ENCODE assay signal across 18 cellular contexts in the genomic region with DNA sequence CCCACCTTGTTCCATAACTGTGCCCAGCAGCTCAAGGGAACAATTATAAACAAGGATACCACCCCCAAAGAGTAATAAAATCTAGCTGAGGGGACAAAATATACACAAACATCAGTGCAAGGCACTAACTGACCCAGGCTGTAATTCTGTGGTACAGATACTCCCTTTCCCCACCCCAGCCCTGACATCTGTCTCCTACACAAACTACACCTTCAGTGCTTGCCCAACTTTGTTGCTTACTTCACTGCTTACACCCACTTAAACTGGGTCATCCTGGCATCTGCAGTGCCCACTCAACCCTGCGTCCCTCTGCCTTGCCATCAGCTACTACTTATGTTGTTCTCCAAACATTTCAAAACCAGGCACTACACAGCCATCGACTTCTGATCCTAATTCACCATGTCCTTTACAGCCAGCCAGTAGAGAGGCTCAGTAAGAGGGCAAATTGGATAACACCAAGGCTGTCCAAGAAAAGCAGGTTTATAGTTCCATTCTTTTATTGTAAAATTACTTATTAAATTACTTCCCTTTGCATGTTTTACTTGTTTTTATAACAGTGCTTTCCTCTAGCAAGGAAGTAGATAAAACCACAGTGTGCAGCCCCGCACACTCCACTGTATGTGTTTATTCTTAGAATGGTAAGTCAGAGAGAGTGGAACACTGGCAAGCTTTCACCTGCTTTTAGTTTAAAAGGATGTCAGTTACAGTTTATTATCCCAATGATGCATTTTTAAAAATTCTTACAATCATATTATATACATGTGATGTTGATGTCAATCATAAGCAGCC.
DNase-seq lines count a peak whose midpoint lies in the region; ATAC-seq, FAIRE-seq and TF ChIP-seq lines count a peak whose summit lies in the region.
"Had no signal": no experiment of that assay in that cellular context is flagged by ENCODE, and none has a peak within 500 bp of the region (broad histone marks: within the 10 kb centered on the region; RNA-seq: fewer than 3 reads in every experiment).

No MANE protein-coding gene starts in this region.

- H3K4me3 Mint-ChIP-seq in T-cell (peak overlapping the region in 2 of 3 donors; percentile 43 to 51), astrocyte (ENCODE audit: unreplicated experiment) (no peak overlapping the region), progenitor cell of endocrine pancreas (ENCODE audit: low read depth) (no peak overlapping the region)
- peak overlapping the region; percentile 31 to 44 for H3K4me3 Mint-ChIP-seq in stimulated activated naive CD8-positive, alpha-beta T cell treated with anti-CD3 and anti-CD28 coated beads, Interleukin-15, amount 100 ng/mL, for 72 hours
- H3K4me3 Mint-ChIP-seq: B cell had no signal

- H3K79me2 ChIP-seq in astrocyte (ENCODE audit: insufficient read depth, low read length) = no peaks in the 10 kb centered on the region

- H3K4me3 ChIP-seq in astrocyte (ENCODE audit: insufficient read depth, low read depth, low read length) = no peak overlapping the region
- H3K4me3 ChIP-seq: body of pancreas, gastroesophageal sphincter, psoas muscle had no signal

- H2AFZ ChIP-seq in astrocyte (ENCODE audit: low read depth, low read length) = peak overlapping the region; percentile 16

- H4K20me1 ChIP-seq in astrocyte (ENCODE audit: insufficient read depth, low read length) = no peaks in the 10 kb centered on the region

- H3K27ac Mint-ChIP-seq in T-cell = peak overlapping the region; percentile 98 to 99
- H3K27ac Mint-ChIP-seq in astrocyte (ENCODE audit: unreplicated experiment) = no peak overlapping the region
- peak overlapping the region; percentile 87 to 92 for H3K27ac Mint-ChIP-seq in stimulated activated naive CD8-positive, alpha-beta T cell treated with anti-CD3 and anti-CD28 coated beads, Interleukin-15, amount 100 ng/mL, for 72 hours
- H3K27ac Mint-ChIP-seq in progenitor cell of endocrine pancreas = no peak overlapping the region
- H3K27ac Mint-ChIP-seq: B cell had no signal

- POLR2A ChIA-PET in T-cell (lab: Charles Lee) = interaction anchor here in 1 of 2 donors (0.7 kb wide), 1 partner anchor 11 kb away, joined by 3 read pairs; no protein-coding TSS in a partner anchor

- CTCF ChIA-PET in T-cell (lab: Charles Lee) = no interaction called here

- H3K9ac ChIP-seq in astrocyte (ENCODE audit: low read length) = no peak overlapping the region

- H3K9me3 Mint-ChIP-seq in T-cell = peaks cover 0 to 8% (median 7%) of the 10 kb centered on the region in 3 donors
- no peaks in the 10 kb centered on the region for H3K9me3 Mint-ChIP-seq in astrocyte (ENCODE audit: unreplicated experiment)
- no peaks in the 10 kb centered on the region for H3K9me3 Mint-ChIP-seq in stimulated activated naive CD8-positive, alpha-beta T cell treated with anti-CD3 and anti-CD28 coated beads, Interleukin-15, amount 100 ng/mL, for 72 hours
- H3K9me3 Mint-ChIP-seq in progenitor cell of endocrine pancreas (ENCODE audit: low read depth) = no peaks in the 10 kb centered on the region

- peak; percentile 79 to 86 (median 81) for ATAC-seq in T-cell (replicated peaks in 1 of 4)
- peak; percentile 73 for ATAC-seq in stimulated activated naive CD8-positive, alpha-beta T cell treated with anti-CD3 and anti-CD28 coated beads, Interleukin-15, amount 100 ng/mL, for 72 hours
- ATAC-seq: body of pancreas, gastroesophageal sphincter, HCT116, psoas muscle had no signal

- H3K4me1 ChIP-seq in astrocyte (ENCODE audit: insufficient read depth, low read length) = no peaks in the 10 kb centered on the region
- H3K4me1 ChIP-seq: body of pancreas, psoas muscle had no signal

- no peak overlapping the region for H3K27ac ChIP-seq in astrocyte (ENCODE audit: low read depth, low read length)
- no peak overlapping the region for H3K27ac ChIP-seq in caudate nucleus (ENCODE audit: low read depth, low read length)
- H3K27ac ChIP-seq: body of pancreas, gastroesophageal sphincter, psoas muscle had no signal

- no peaks in the 10 kb centered on the region for H3K27me3 ChIP-seq in astrocyte (ENCODE audit: insufficient read depth, low read length)
- H3K27me3 ChIP-seq: body of pancreas, gastroesophageal sphincter had no signal

- no peaks in the 10 kb centered on the region for H3K36me3 ChIP-seq in astrocyte (ENCODE audit: insufficient read depth, low read length)
- H3K36me3 ChIP-seq: gastroesophageal sphincter had no signal

- TF ChIP-seq CTCF in astrocyte (IDR thresholded peaks at IDR 0.05; ENCODE audit: insufficient read depth, low read depth, low read length) (no peak), progenitor cell of endocrine pancreas (IDR thresholded peaks at IDR 0.05; ENCODE audit: unreplicated experiment) (no peak)

- H3K27me3 Mint-ChIP-seq in T-cell (no peaks in the 10 kb centered on the region), astrocyte (ENCODE audit: low read depth, unreplicated experiment) (peaks cover 2% of the 10 kb centered on the region), progenitor cell of endocrine pancreas (no peaks in the 10 kb centered on the region)
- no peaks in the 10 kb centered on the region for H3K27me3 Mint-ChIP-seq in stimulated activated naive CD8-positive, alpha-beta T cell treated with anti-CD3 and anti-CD28 coated beads, Interleukin-15, amount 100 ng/mL, for 72 hours
- H3K27me3 Mint-ChIP-seq: B cell had no signal

- FAIRE-seq in astrocyte (lab: Jason Lieb, UNC) = no peak
- FAIRE-seq: HTR-8/SVneo had no signal

- H3K36me3 Mint-ChIP-seq in T-cell (peaks cover 7% of the 10 kb centered on the region), astrocyte (ENCODE audit: low read depth, unreplicated experiment) (no peaks in the 10 kb centered on the region), progenitor cell of endocrine pancreas (ENCODE audit: insufficient read depth) (no peaks in the 10 kb centered on the region)

- H3K4me2 ChIP-seq in astrocyte (ENCODE audit: low read length) = no peak overlapping the region

- no peaks in the 10 kb centered on the region for H3K9me3 ChIP-seq in astrocyte (ENCODE audit: insufficient read depth, low read depth, low read length)
- H3K9me3 ChIP-seq: body of pancreas, gastroesophageal sphincter, psoas muscle had no signal

- peak; percentile 12 for DNase-seq in activated naive CD4-positive, alpha-beta T cell treated with Interleukin-2 at 50 U/mL for 16 hours
- DNase-seq in activated naive CD4-positive, alpha-beta T cell treated with anti-CD3 and anti-CD28 coated beads, Interleukin-2, amount 50 U/mL, for 16 hours = no peak
- DNase-seq in T-cell (peak in 22 of 34 experiments; percentile 2 to 55 (median 22)), astrocyte (ENCODE audit: low read depth) (no peak), middle frontal gyrus (ENCODE audit: extremely low spot score, low spot score) (no peak), progenitor cell of endocrine pancreas (ENCODE audit: low spot score, unreplicated experiment) (no peak), caudate nucleus (lab: John Stamatoyannopoulos, UW) (no peak)
- DNase-seq in stimulated activated naive CD8-positive, alpha-beta T cell treated with anti-CD3 and anti-CD28 coated beads, Interleukin-15, amount 100 ng/mL, for 72 hours = peak in 1 of 2 donors; percentile 13
- DNase-seq: body of pancreas; islet precursor cell; NCI-H1092; NCI-H2227 treated with DMSO at 0.1 percent for 48 hours; psoas muscle; stimulated activated CD4-positive, alpha-beta T cell treated with anti-CD3 and anti-CD28 coated beads, Interleukin-4, amount 100 ng/mL, for 1 hour had no signal

- peaks cover 68 to 74% (median 73%) of the 10 kb centered on the region in 3 donors for H3K4me1 Mint-ChIP-seq in T-cell
- no peaks in the 10 kb centered on the region for H3K4me1 Mint-ChIP-seq in astrocyte (ENCODE audit: low read depth, unreplicated experiment)
- H3K4me1 Mint-ChIP-seq in stimulated activated naive CD8-positive, alpha-beta T cell treated with anti-CD3 and anti-CD28 coated beads, Interleukin-15, amount 100 ng/mL, for 72 hours = peaks cover 55% of the 10 kb centered on the region
- peaks cover 9% of the 10 kb centered on the region for H3K4me1 Mint-ChIP-seq in progenitor cell of endocrine pancreas (ENCODE audit: low read depth)
- H3K4me1 Mint-ChIP-seq: B cell had no signal

Comparison
In these comparisons a context has a peak if more than half of its experiments do, and no peak if none do; other contexts are left out.
1. DNase-seq: peak in activated naive CD4-positive, alpha-beta T cell treated with Interleukin-2 at 50 U/mL for 16 hours (single experiment) and T-cell (22 of 34); none in activated naive CD4-positive, alpha-beta T cell treated with anti-CD3 and anti-CD28 coated beads, Interleukin-2, amount 50 U/mL, for 16 hours (single experiment), astrocyte (single experiment), middle frontal gyrus (single experiment), progenitor cell of endocrine pancreas (single experiment) and caudate nucleus (0 of 61).
2. H3K27ac Mint-ChIP-seq: peak in T-cell (2 of 2) and stimulated activated naive CD8-positive, alpha-beta T cell treated with anti-CD3 and anti-CD28 coated beads, Interleukin-15, amount 100 ng/mL, for 72 hours (2 of 2); none in astrocyte (single experiment) and progenitor cell of endocrine pancreas (single experiment).
3. H3K4me3 Mint-ChIP-seq: peak in T-cell (2 of 3) and stimulated activated naive CD8-positive, alpha-beta T cell treated with anti-CD3 and anti-CD28 coated beads, Interleukin-15, amount 100 ng/mL, for 72 hours (2 of 2); none in astrocyte (single experiment) and progenitor cell of endocrine pancreas (single experiment).